In the genomic region with DNA sequence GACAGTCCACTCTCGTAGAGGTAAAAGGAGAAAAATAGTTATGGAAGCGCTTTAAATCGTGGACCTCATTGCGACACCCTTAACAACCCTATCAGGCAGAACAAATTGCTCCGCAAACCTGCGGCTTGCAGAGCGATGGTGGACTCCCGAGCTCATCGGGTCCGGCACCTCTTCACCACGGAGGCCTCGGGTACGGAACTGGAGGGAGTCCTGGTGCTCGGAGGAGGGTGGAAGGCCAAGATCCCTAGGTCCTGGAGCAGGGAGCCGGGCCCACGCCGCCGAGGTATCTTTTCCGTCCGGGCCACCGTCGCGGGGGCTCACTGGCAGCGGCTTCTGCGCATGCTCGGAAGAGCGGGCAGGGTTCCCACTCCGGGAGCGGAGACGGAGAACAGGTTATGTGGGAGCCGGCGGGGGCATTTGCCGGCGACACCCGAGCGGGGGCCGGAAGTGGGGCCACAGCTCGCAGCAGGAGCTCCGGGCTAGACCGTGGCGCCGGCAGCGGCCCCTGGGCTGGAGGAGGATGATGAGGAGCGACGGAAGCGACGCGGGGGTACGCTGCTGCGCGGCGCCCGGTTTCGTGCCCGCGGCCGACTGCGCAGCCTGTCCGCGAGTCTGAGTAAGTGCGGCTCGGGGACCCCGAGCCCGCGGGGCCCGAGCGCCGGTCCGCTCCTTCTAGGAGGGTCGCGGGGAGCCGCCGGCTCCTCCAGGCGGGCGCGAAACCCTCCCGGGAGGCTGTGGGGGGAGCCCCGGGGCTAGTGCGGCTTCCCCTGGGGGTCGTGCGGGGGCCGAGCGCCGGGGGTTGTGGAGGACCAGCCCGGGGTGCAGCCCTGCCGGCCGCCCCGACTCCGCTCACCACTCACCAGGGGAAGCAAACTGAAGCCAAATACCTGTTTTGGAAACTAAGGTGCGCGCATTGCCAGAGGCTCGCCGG, we compare ENCODE assay signal across 1 cellular context.
TF ChIP-seq lines count a peak whose summit lies in the region.

A gene (plus strand): TSS at position 349 of the 931 bp plus-strand sequence. CDS start 10,827 bp downstream, outside the sequence.

TF ChIP-seq in Ishikawa, 13 proteins besides CTCF, POLR2A, EP300 and RAD21 (continued from another document):
- no peak for TF ChIP-seq TEAD4 (IDR thresholded peaks at IDR 0.05)
TF ChIP-seq in Ishikawa: peak in this region for 7.
